20 cellular contexts compared by ENCODE assay signal in genomic region chr6:113050979-113051378, GRCh38.
DNase-seq lines count a peak whose midpoint lies in the region; ATAC-seq, FAIRE-seq and TF ChIP-seq lines count a peak whose summit lies in the region.
"Had no signal": no experiment of that assay in that cellular context is flagged by ENCODE, and none has a peak within 500 bp of the region (broad histone marks: within the 10 kb centered on the region; RNA-seq: fewer than 3 reads in every experiment).

No MANE protein-coding gene starts in this region.

- H3K9me3 ChIP-seq in GM23248 (ENCODE audit: low read depth) = no peaks in the 10 kb centered on the region
- peaks cover 0 to 4% of the 10 kb centered on the region in 2 experiments; a peak in 1 of 4 replicates for H3K9me3 ChIP-seq in H1 (ENCODE audit: insufficient read depth in 2 of 2, low read depth in 1 of 2, low read length in 1 of 2)

- TF ChIP-seq POLR2A in H1 (IDR thresholded peaks at IDR 0.05; ENCODE audit: control extremely low read depth in 1 of 2, low read depth in 2 of 2, low read length in 2 of 2) = no peak

- no peak overlapping the region for H4K5ac ChIP-seq in H1 (ENCODE audit: insufficient read length, low read depth, low read length)

- H3K27ac ChIP-seq in GM23248 = no peak overlapping the region
- H3K27ac ChIP-seq in H1 (ENCODE audit: low read depth, low read length) = no peak overlapping the region

- H4K8ac ChIP-seq in H1 (ENCODE audit: extremely low read depth, insufficient read depth, low read length) = no peak overlapping the region

- DNase-seq in GM23248 = no peak
- DNase-seq in NCI-H69 (lab: John Stamatoyannopoulos, UW) = peak; percentile 27
- DNase-seq in H1 (ENCODE audit: low read depth in 1 of 2, low spot score in 2 of 2) = peak in 1 of 2 experiments; percentile 5
- no peak for DNase-seq in stimulated activated naive CD4-positive, alpha-beta T cell treated with Interleukin-2 at 50 U/mL for 16 hours (lab: John Stamatoyannopoulos, UW)
- no peak for DNase-seq in NCI-H2171 (lab: John Stamatoyannopoulos, UW)
- DNase-seq in Calu3 = no peak
- DNase-seq: activated CD4-positive, CD25-positive, alpha-beta regulatory T cell; activated CD8-positive, alpha-beta T cell treated with anti-CD3 and anti-CD28 coated beads for 36 hours; activated T-cell treated with anti-CD3 and anti-CD28 coated beads, Interleukin-2, amount 50 U/mL, for 48 hours; CD4-positive, alpha-beta T cell; cerebellar nuclear complex; KG1; NCI-H2029 treated with DMSO at 0.1 percent for 48 hours; NCI-H510A; Right ventricle myocardium superior; T-helper 17 cell had no signal

- H3K14ac ChIP-seq in H1 (ENCODE audit: insufficient read length) = no peak overlapping the region

- no peaks in the 10 kb centered on the region for H3K79me1 ChIP-seq in H1 (ENCODE audit: low read depth, low read length)

- H3F3A ChIP-seq in GM23248 (ENCODE audit: insufficient read depth) = peaks cover 39% of the 10 kb centered on the region

- H3K4me3 ChIP-seq in GM23248 (no peak overlapping the region), H1 (ENCODE audit: extremely low read depth in 1 of 4, insufficient read depth in 2 of 4, low read depth in 3 of 4, low read length in 4 of 4) (no peak overlapping the region)

- no peak overlapping the region for H4K91ac ChIP-seq in H1 (replicated peaks; ENCODE audit: insufficient read length, low read length)

- H3K27me3 ChIP-seq in GM23248 (replicated peaks; ENCODE audit: insufficient read depth) (no peaks in the 10 kb centered on the region), H1 (replicated peaks in 1 of 4; ENCODE audit: control insufficient read depth in 3 of 4, extremely low read depth in 1 of 4, insufficient read depth in 3 of 4, low read length in 3 of 4) (no peaks in the 10 kb centered on the region)

- H2BK15ac ChIP-seq in H1 (ENCODE audit: low read length) = no peak overlapping the region

- TF ChIP-seq RAD21 in H1 (IDR thresholded peaks at IDR 0.05 in 1 of 2, conservative IDR thresholded peaks at IDR 0.05 in 1 of 2; ENCODE audit: low read depth in 2 of 2, low read length in 2 of 2) = no peak; a peak in 1 of 4 replicates

- H3K4me1 Mint-ChIP-seq in nephron (peaks cover 26% of the 10 kb centered on the region), Calu3 (ENCODE audit: low read depth, unreplicated experiment) (peaks cover 9% of the 10 kb centered on the region)
- H3K4me1 Mint-ChIP-seq: T-helper 17 cell had no signal

- WGBS in GM23248 (ENCODE audit: low coverage in 1 of 2, low lambda C conversion rate in 2 of 2, missing lambda C conversion rate in 2 of 2), 2 experiments = 84 to 85% methylated on average over 5 of the region's 5 CpGs
- 52% methylated on average over 5 of the region's 5 CpGs; no CpG with 5 or more reads in 1 of the 2 experiments for WGBS in H1 (ENCODE audit: extremely low coverage in 1 of 2, insufficient coverage in 1 of 2, insufficient read length in 1 of 2, insufficient replicate concordance in 2 of 2, low coverage in 1 of 2, low lambda C conversion rate in 2 of 2, missing lambda C conversion rate in 1 of 2), 2 experiments

- peaks cover 42% of the 10 kb centered on the region for H3K4me1 ChIP-seq in GM23248 (ENCODE audit: insufficient read depth)
- peaks cover 0 to 5% (median 0%) of the 10 kb centered on the region in 4 experiments; a peak in 1 of 7 replicates for H3K4me1 ChIP-seq in H1 (replicated peaks in 1 of 4; ENCODE audit: control insufficient read depth in 3 of 4, insufficient read depth in 4 of 4, low read length in 3 of 4)

- H3K36me3 Mint-ChIP-seq in nephron (ENCODE audit: low read depth) = peaks cover 3% of the 10 kb centered on the region
- H3K36me3 Mint-ChIP-seq in Calu3 (ENCODE audit: insufficient read depth, unreplicated experiment) = no peaks in the 10 kb centered on the region
- H3K36me3 Mint-ChIP-seq: activated naive CD4-positive, alpha-beta T cell treated with anti-CD3 and anti-CD28 coated beads, Interleukin-2, amount 50 U/mL, for 72 hours had no signal

- H3K27me3 Mint-ChIP-seq in nephron (ENCODE audit: low read depth) (no peaks in the 10 kb centered on the region), Calu3 (ENCODE audit: unreplicated experiment) (no peaks in the 10 kb centered on the region)
- H3K27me3 Mint-ChIP-seq: activated CD8-positive, alpha-beta T cell treated with anti-CD3 and anti-CD28 coated beads for 36 hours; CD4-positive, alpha-beta T cell; T-helper 17 cell had no signal

- no peak overlapping the region for H3K23ac ChIP-seq in H1 (ENCODE audit: insufficient read length)

- no peak overlapping the region for H3K56ac ChIP-seq in H1 (replicated peaks; ENCODE audit: insufficient read length, low read depth, low read length)

- H2AFZ ChIP-seq in GM23248 = no peak overlapping the region
- H2AFZ ChIP-seq in H1 (ENCODE audit: low read length) = peak overlapping the region; percentile 27; the same call in 1 of the 2 replicates

- no peak overlapping the region for H2BK12ac ChIP-seq in H1 (ENCODE audit: low read depth, low read length)

- no TSS peak for BruUV-seq in Calu3 (replicated peaks; lab: Mats Ljungman, UMichigan)

- in situ Hi-C loops in GM23248 (cut with MboI) = no loop called here

- no peak overlapping the region for H2BK20ac ChIP-seq in H1 (ENCODE audit: low read length)

- no peak overlapping the region for H2AK5ac ChIP-seq in H1 (ENCODE audit: low read depth, low read length)

- H2BK5ac ChIP-seq in H1 (ENCODE audit: low read depth, low read length) = no peak overlapping the region

- H4K20me1 ChIP-seq in GM23248 (ENCODE audit: insufficient read depth) (no peaks in the 10 kb centered on the region), H1 (replicated peaks in 1 of 2; ENCODE audit: control insufficient read depth in 1 of 2, insufficient read depth in 2 of 2, low read length in 2 of 2) (no peaks in the 10 kb centered on the region)

- CTCF ChIA-PET in H1 (lab: Charles Lee; ENCODE audit: partially characterized antibody) (no interaction called here), Calu3 (lab: Charles Lee) (no interaction called here)

- POLR2A ChIA-PET in H1 (lab: Charles Lee; ENCODE audit: partially characterized antibody) = no interaction called here

- H3K4me2 ChIP-seq in GM23248 (ENCODE audit: unreplicated experiment) = peak overlapping the region; percentile 39
- 0 out of 4 replicates have a peak overlapping the region, but pooled peaks of 1 of the 2 experiments have one; percentile 11 for H3K4me2 ChIP-seq in H1 (ENCODE audit: insufficient read depth in 1 of 2, low read depth in 2 of 2, low read length in 2 of 2)

- H3K4ac ChIP-seq in H1 (replicated peaks; ENCODE audit: insufficient read length, low read depth, low read length) = no peak overlapping the region

- H3K79me2 ChIP-seq in GM23248 (ENCODE audit: insufficient read depth) = no peaks in the 10 kb centered on the region
- H3K79me2 ChIP-seq in H1 (ENCODE audit: control insufficient read depth in 1 of 2, insufficient read depth in 2 of 2, low read length in 2 of 2) = no peaks in the 10 kb centered on the region

- H3K4me3 Mint-ChIP-seq in nephron = peak overlapping the region in 1 of 3 experiments; percentile 42
- no peak overlapping the region for H3K4me3 Mint-ChIP-seq in Calu3 (ENCODE audit: low read depth, unreplicated experiment)
- H3K4me3 Mint-ChIP-seq: activated CD8-positive, alpha-beta T cell treated with anti-CD3 and anti-CD28 coated beads for 36 hours; CD4-positive, alpha-beta T cell; T-helper 17 cell had no signal

- H2BK120ac ChIP-seq in H1 (replicated peaks; ENCODE audit: low read depth, low read length) = no peak overlapping the region

- peaks cover 6% of the 10 kb centered on the region for H3K9me3 Mint-ChIP-seq in nephron
- peaks cover 2% of the 10 kb centered on the region for H3K9me3 Mint-ChIP-seq in Calu3 (ENCODE audit: low read depth, unreplicated experiment)

- H3K18ac ChIP-seq in H1 (ENCODE audit: extremely low read depth, low read length) = no peak overlapping the region

- no peaks in the 10 kb centered on the region for H3K9me2 ChIP-seq in GM23248 (ENCODE audit: insufficient read depth)

- intact Hi-C loops in Calu3 (cut with micrococcal nuclease; ENCODE audit: unreplicated experiment) = no loop called here

- H3K27ac Mint-ChIP-seq in nephron (peak overlapping the region; percentile 68 to 86 (median 72)), Calu3 (ENCODE audit: unreplicated experiment) (no peak overlapping the region)
- H3K27ac Mint-ChIP-seq: activated CD8-positive, alpha-beta T cell treated with anti-CD3 and anti-CD28 coated beads for 36 hours; activated naive CD4-positive, alpha-beta T cell treated with anti-CD3 and anti-CD28 coated beads, Interleukin-2, amount 50 U/mL, for 72 hours; CD4-positive, alpha-beta T cell; T-helper 17 cell had no signal

- H3K36me3 ChIP-seq in GM23248 (ENCODE audit: low read depth) = no peaks in the 10 kb centered on the region
- H3K36me3 ChIP-seq in H1 (ENCODE audit: control insufficient read depth in 2 of 4, insufficient read depth in 4 of 4, low read length in 3 of 4) = no peaks in the 10 kb centered on the region

- no peak for ATAC-seq in GM21619 (IDR thresholded peaks at IDR 0.05; ENCODE audit: unreplicated experiment)
- ATAC-seq: activated CD8-positive, alpha-beta T cell treated with anti-CD3 and anti-CD28 coated beads for 36 hours; activated naive CD4-positive, alpha-beta T cell treated with anti-CD3 and anti-CD28 coated beads, Interleukin-2, amount 50 U/mL, for 72 hours; T-helper 17 cell had no signal

- no peak overlapping the region for H3K9ac ChIP-seq in GM23248
- no peak overlapping the region for H3K9ac ChIP-seq in H1 (replicated peaks in 1 of 4; ENCODE audit: extremely low read depth in 1 of 4, low read depth in 3 of 4, low read length in 3 of 4)

- no peak for TF ChIP-seq EP300 in H1 (IDR thresholded peaks at IDR 0.05; ENCODE audit: borderline replicate concordance in 1 of 2, low read depth in 2 of 2, low read length in 2 of 2)

- no peak for TF ChIP-seq CTCF in H1 (IDR thresholded peaks at IDR 0.05; ENCODE audit: control extremely low read depth in 1 of 3, insufficient read depth in 1 of 3, low read depth in 1 of 3, low read length in 3 of 3)
- TF ChIP-seq CTCF in nephron (IDR thresholded peaks at IDR 0.05; ENCODE audit: unreplicated experiment in 3 of 3) = no peak
- TF ChIP-seq CTCF in Calu3 (IDR thresholded peaks at IDR 0.05; ENCODE audit: unreplicated experiment) = no peak

- peak; percentile 87 for FAIRE-seq in H1 (lab: Jason Lieb, UNC)
- FAIRE-seq: endometrium had no signal

- H3K23me2 ChIP-seq in H1 (ENCODE audit: low read depth, low read length) = no peaks in the 10 kb centered on the region

TF ChIP-seq in H1, 55 proteins besides CTCF, POLR2A, EP300 and RAD21 (continues in another document):
- TF ChIP-seq ATF3 (IDR thresholded peaks at IDR 0.05; ENCODE audit: insufficient read depth, low read depth, low read length) = no peak
- TF ChIP-seq, protein P1, sequence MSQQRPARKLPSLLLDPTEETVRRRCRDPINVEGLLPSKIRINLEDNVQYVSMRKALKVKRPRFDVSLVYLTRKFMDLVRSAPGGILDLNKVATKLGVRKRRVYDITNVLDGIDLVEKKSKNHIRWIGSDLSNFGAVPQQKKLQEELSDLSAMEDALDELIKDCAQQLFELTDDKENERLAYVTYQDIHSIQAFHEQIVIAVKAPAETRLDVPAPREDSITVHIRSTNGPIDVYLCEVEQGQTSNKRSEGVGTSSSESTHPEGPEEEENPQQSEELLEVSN (IDR thresholded peaks at IDR 0.05) = no peak
